Comparison of ENCODE assay signal across 8 cellular contexts in genomic region chr9:95852059-95853032, GRCh38. TPM values are rescaled to one million over a fixed set of nuclear protein-coding genes. Genes with fewer than 3 reads are reported as not detected.
A peak's percentile ranks its signal among the peaks of the same experiment; 100 is the strongest.
DNase-seq lines count a peak whose midpoint lies in the region; ATAC-seq and TF ChIP-seq lines count a peak whose summit lies in the region.

No MANE protein-coding gene starts in this region.

- H2AFZ ChIP-seq in hepatocyte (no peak overlapping the region), OCI-LY7 (ENCODE audit: low read length) (no peak overlapping the region)

- H3K4me3 ChIP-seq in hepatocyte = no peak overlapping the region
- no peak overlapping the region for H3K4me3 ChIP-seq in aorta (ENCODE audit: low read length in 2 of 2)
- H3K4me3 ChIP-seq in OCI-LY7 (ENCODE audit: low read depth, low read length, poor library complexity, severe bottlenecking) = no peak overlapping the region

- no peaks in the 10 kb centered on the region for H3K27me3 ChIP-seq in hepatocyte
- no peaks in the 10 kb centered on the region for H3K27me3 ChIP-seq in aorta (ENCODE audit: control insufficient read depth in 1 of 2, insufficient read depth in 2 of 2, low read length in 1 of 2)

- H3K9me3 ChIP-seq in hepatocyte (ENCODE audit: low read depth) = no peaks in the 10 kb centered on the region
- H3K9me3 ChIP-seq in aorta (ENCODE audit: control insufficient read depth, low read length) = no peaks in the 10 kb centered on the region
- H3K9me3 ChIP-seq in OCI-LY7 (ENCODE audit: low read length) = no peaks in the 10 kb centered on the region

- WGBS in hepatocyte (ENCODE audit: low lambda C conversion rate, missing lambda C conversion rate) = 81% methylated on average over 7 of the region's 7 CpGs
- 85 to 87% methylated on average over 7 of the region's 7 CpGs for WGBS in aorta, 2 donors

- H4K20me1 ChIP-seq in hepatocyte (ENCODE audit: insufficient read depth, poor library complexity, severe bottlenecking) (no peaks in the 10 kb centered on the region), OCI-LY7 (ENCODE audit: insufficient read depth, low read length) (no peaks in the 10 kb centered on the region)

- H3K9me3 Mint-ChIP-seq in activated CD4-positive, alpha-beta T cell treated with anti-CD3 and anti-CD28 coated beads, Interleukin-2, amount 10 ng/mL, durations not matched to agents 24 days and 14 days = no peaks in the 10 kb centered on the region

- H3K27me3 Mint-ChIP-seq in activated CD4-positive, alpha-beta T cell treated with anti-CD3 and anti-CD28 coated beads, Interleukin-2, amount 10 ng/mL, durations not matched to agents 24 days and 14 days = no peaks in the 10 kb centered on the region

- H3K4me2 ChIP-seq in hepatocyte (no peak overlapping the region), OCI-LY7 (ENCODE audit: low read length) (no peak overlapping the region)

- CTCF ChIA-PET in OCI-LY7 (lab: Charles Lee; ENCODE audit: unreplicated experiment) = no interaction called here

- peak; percentile 69 for DNase-seq in activated CD4-positive, alpha-beta T cell treated with anti-CD3 and anti-CD28 coated beads, Interleukin-2, amount 10 ng/mL, durations not matched to agents 24 days and 14 days
- DNase-seq in activated CD4-positive, alpha-beta T cell treated with anti-CD3 and anti-CD28 coated beads, Interleukin-2, amount 50 U/mL, for 4 hours = no peak
- DNase-seq in NCI-H2029 treated with DMSO at 0.1 percent for 48 hours (lab: John Stamatoyannopoulos, UW) (peak; percentile 92), hepatocyte (ENCODE audit: low spot score) (no peak), aorta (no peak), OCI-LY7 (ENCODE audit: low spot score) (no peak)
- DNase-seq in activated effector memory CD4-positive, alpha-beta T cell treated with anti-CD3 and anti-CD28 coated beads, Interleukin-2, amount 50 U/mL, for 16 hours = no peak

- H3K9me2 ChIP-seq in hepatocyte (replicated peaks; ENCODE audit: insufficient read depth) (no peaks in the 10 kb centered on the region), OCI-LY7 (ENCODE audit: insufficient read depth, low read length) (no peaks in the 10 kb centered on the region)

- peaks cover 28% of the 10 kb centered on the region for H3K36me3 Mint-ChIP-seq in activated CD4-positive, alpha-beta T cell treated with anti-CD3 and anti-CD28 coated beads, Interleukin-2, amount 10 ng/mL, durations not matched to agents 24 days and 14 days (ENCODE audit: low read depth)

- H3K4me1 Mint-ChIP-seq in activated CD4-positive, alpha-beta T cell treated with anti-CD3 and anti-CD28 coated beads, Interleukin-2, amount 10 ng/mL, durations not matched to agents 24 days and 14 days = peaks cover 21% of the 10 kb centered on the region

- POLR2A ChIA-PET in OCI-LY7 (lab: Charles Lee) = no interaction called here

- BruUV-seq in OCI-LY7 (replicated peaks; lab: Mats Ljungman, UMichigan) = no TSS peak

- H3K79me2 ChIP-seq in hepatocyte (no peaks in the 10 kb centered on the region), OCI-LY7 (ENCODE audit: insufficient read depth, low read depth, low read length) (no peaks in the 10 kb centered on the region)

- intact Hi-C loops in activated CD4-positive, alpha-beta T cell treated with anti-CD3 and anti-CD28 coated beads, Interleukin-2, amount 10 ng/mL, durations not matched to agents 24 days and 14 days (cut with micrococcal nuclease) = loop anchor here (1.0 kb wide), 3 partner anchors 23 to 128 kb away; partner anchors contain the start of gene ERCC6L2
- intact Hi-C loops in aorta (cut with DNase I) = no loop called here
- intact Hi-C loops in OCI-LY7 (cut with micrococcal nuclease; ENCODE audit: unreplicated experiment) = no loop called here

- peak overlapping the region; percentile 56 for H3K4me3 Mint-ChIP-seq in activated CD4-positive, alpha-beta T cell treated with anti-CD3 and anti-CD28 coated beads, Interleukin-2, amount 10 ng/mL, durations not matched to agents 24 days and 14 days

- peak overlapping the region; percentile 69 for H3K27ac Mint-ChIP-seq in activated CD4-positive, alpha-beta T cell treated with anti-CD3 and anti-CD28 coated beads, Interleukin-2, amount 10 ng/mL, durations not matched to agents 24 days and 14 days

- H3K36me3 ChIP-seq in hepatocyte (replicated peaks; ENCODE audit: insufficient read depth, low read depth) (no peaks in the 10 kb centered on the region), aorta (ENCODE audit: control insufficient read depth in 1 of 2, insufficient read depth in 2 of 2, low read length in 1 of 2) (no peaks in the 10 kb centered on the region), OCI-LY7 (ENCODE audit: insufficient read depth, low read length) (peaks cover 15% of the 10 kb centered on the region)

- TF ChIP-seq CTCF in hepatocyte (IDR thresholded peaks at IDR 0.05; ENCODE audit: poor library complexity) (no peak), OCI-LY7 (conservative IDR thresholded peaks at IDR 0.05; ENCODE audit: low read length) (no peak)

- peaks cover 21% of the 10 kb centered on the region for H3K4me1 ChIP-seq in hepatocyte (ENCODE audit: insufficient read depth)
- H3K4me1 ChIP-seq in aorta (ENCODE audit: control insufficient read depth in 1 of 2, insufficient read depth in 2 of 2, low read length in 2 of 2) = no peaks in the 10 kb centered on the region
- H3K4me1 ChIP-seq in OCI-LY7 (ENCODE audit: insufficient read depth, low read length, poor library complexity, severe bottlenecking) = no peaks in the 10 kb centered on the region

- H3K27ac ChIP-seq in hepatocyte (peak overlapping the region; percentile 4), aorta (ENCODE audit: low read depth in 1 of 2, low read length in 2 of 2) (no peak overlapping the region), OCI-LY7 (ENCODE audit: low read depth, low read length, poor library complexity, severe bottlenecking) (no peak overlapping the region)

- ATAC-seq in HG02571 (IDR thresholded peaks at IDR 0.05; ENCODE audit: unreplicated experiment) (peak; percentile 97), aorta (ENCODE audit: low FRiP score) (no peak)

RNA-seq across cellular contexts. Expression of gene ERCC6L2, which starts 23.1 kb away (rescaled TPM):
- 32.1 and 35.7 TPM in 2 replicates for total RNA-seq in activated CD4-positive, alpha-beta T cell treated with anti-CD3 and anti-CD28 coated beads, Interleukin-2, amount 10 ng/mL, durations not matched to agents 24 days and 14 days
- total RNA-seq in hepatocyte (55.7 and 58.9 TPM in 2 replicates), aorta (10 to 100 TPM; 46.4 to 54.5 TPM), OCI-LY7 (2022) (38.2 and 38.7 TPM in 2 replicates)
- polyA plus RNA-seq in hepatocyte (17.6 and 21.5 TPM in 2 replicates), aorta (10 to 100 TPM in 1 of 2 donors, 1 to 10 TPM in 1; 3.0 to 11.0 TPM)
- total RNA-seq in OCI-LY7 (2014; rRNA removed; shearing (Covaris generic)) = 34.9 and 41.0 TPM in 2 replicates

Comparison
In these comparisons a context has a peak if more than half of its experiments do, and no peak if none do; other contexts are left out.
1. DNase-seq: peak in activated CD4-positive, alpha-beta T cell treated with anti-CD3 and anti-CD28 coated beads, Interleukin-2, amount 10 ng/mL, durations not matched to agents 24 days and 14 days (single experiment) and NCI-H2029 treated with DMSO at 0.1 percent for 48 hours (single experiment); none in activated CD4-positive, alpha-beta T cell treated with anti-CD3 and anti-CD28 coated beads, Interleukin-2, amount 50 U/mL, for 4 hours (0 of 2), hepatocyte (single experiment), aorta (0 of 2), activated effector memory CD4-positive, alpha-beta T cell treated with anti-CD3 and anti-CD28 coated beads, Interleukin-2, amount 50 U/mL, for 16 hours (single experiment) and OCI-LY7 (single experiment).